Comparison of ENCODE assay signal across 26 cellular contexts in genomic region chr5:145511351-145511750, GRCh38.
"Had no signal": no experiment of that assay in that cellular context is flagged by ENCODE, and none has a peak within 500 bp of the region (broad histone marks: within the 10 kb centered on the region; RNA-seq: fewer than 3 reads in every experiment).

No MANE protein-coding gene starts in this region.

- H3K4me1 Mint-ChIP-seq: naive B cell; natural killer cell; stimulated activated memory B cell treated with anti-CD40 and anti-IgM and Interleukin-4, amounts not matched to agents 10 μg/mL and 1 μg/mL and 100 μg/mL, for 72 hours; stimulated activated naive CD8-positive, alpha-beta T cell treated with anti-CD3 and anti-CD28 coated beads, Interleukin-15, amount 100 ng/mL, for 72 hours had no signal

- H3K27me3 ChIP-seq: pancreas, spleen, testis, thyroid gland, transverse colon, upper lobe of right lung had no signal

- FAIRE-seq: pancreas, small intestine, urothelium cell line had no signal

- H3K27ac Mint-ChIP-seq: mesothelial cell of epicardium; naive B cell; natural killer cell; stimulated activated memory B cell treated with anti-CD40 and anti-IgM and Interleukin-4, amounts not matched to agents 10 μg/mL and 1 μg/mL and 100 μg/mL, for 72 hours; stimulated activated naive CD8-positive, alpha-beta T cell treated with anti-CD3 and anti-CD28 coated beads, Interleukin-15, amount 100 ng/mL, for 72 hours had no signal

- H3K36me3 ChIP-seq: left ventricle myocardium inferior, pancreas, prostate gland, spleen, thyroid gland, transverse colon, upper lobe of right lung had no signal

- H3K27me3 Mint-ChIP-seq: naive B cell; stimulated activated memory B cell treated with anti-CD40 and anti-IgM and Interleukin-4, amounts not matched to agents 10 μg/mL and 1 μg/mL and 100 μg/mL, for 72 hours; stimulated activated naive CD8-positive, alpha-beta T cell treated with anti-CD3 and anti-CD28 coated beads, Interleukin-15, amount 100 ng/mL, for 72 hours had no signal

- H3K4me1 ChIP-seq: prostate gland, spleen, testis, thyroid gland, transverse colon, upper lobe of right lung had no signal

- H3K27ac ChIP-seq: left ventricle myocardium inferior, prostate gland, spleen, testis, thyroid gland, transverse colon, upper lobe of right lung had no signal

- H3K9me3 ChIP-seq: pancreas, prostate gland, testis, thyroid gland, transverse colon, upper lobe of right lung had no signal

- H3K4me3 Mint-ChIP-seq: mesothelial cell of epicardium; naive B cell; natural killer cell; stimulated activated memory B cell treated with anti-CD40 and anti-IgM and Interleukin-4, amounts not matched to agents 10 μg/mL and 1 μg/mL and 100 μg/mL, for 72 hours; stimulated activated naive CD8-positive, alpha-beta T cell treated with anti-CD3 and anti-CD28 coated beads, Interleukin-15, amount 100 ng/mL, for 72 hours had no signal

- DNase-seq: islet precursor cell; left ventricle myocardium inferior; mesendoderm; naive B cell; natural killer cell; nucleus accumbens; pancreas; posterior cingulate gyrus; retina; right cardiac atrium; small intestine; spleen; stimulated activated CD4-positive, alpha-beta T cell treated with anti-CD3 and anti-CD28 coated beads, Interleukin-4, amount 100 ng/mL, for 4 hours; stimulated activated CD8-positive, alpha-beta memory T cell treated with anti-CD3 and anti-CD28 coated beads, Interleukin-4, amount 100 ng/mL, for 48 hours; stimulated activated naive CD4-positive, alpha-beta T cell treated with Interleukin-2 at 50 U/mL for 16 hours; stimulated activated naive CD8-positive, alpha-beta T cell treated with anti-CD3 and anti-CD28 coated beads, Interleukin-15, amount 100 ng/mL, for 72 hours; substantia nigra; testis; thyroid gland; transverse colon; upper lobe of right lung had no signal

- H3K36me3 Mint-ChIP-seq: mesothelial cell of epicardium; stimulated activated memory B cell treated with anti-CD40 and anti-IgM and Interleukin-4, amounts not matched to agents 10 μg/mL and 1 μg/mL and 100 μg/mL, for 72 hours had no signal

- H3K4me3 ChIP-seq: left ventricle myocardium inferior, lung, pancreas, prostate gland, spleen, testis, thyroid gland, transverse colon, upper lobe of right lung had no signal
